13 cellular contexts compared by ENCODE assay signal in the genomic region with DNA sequence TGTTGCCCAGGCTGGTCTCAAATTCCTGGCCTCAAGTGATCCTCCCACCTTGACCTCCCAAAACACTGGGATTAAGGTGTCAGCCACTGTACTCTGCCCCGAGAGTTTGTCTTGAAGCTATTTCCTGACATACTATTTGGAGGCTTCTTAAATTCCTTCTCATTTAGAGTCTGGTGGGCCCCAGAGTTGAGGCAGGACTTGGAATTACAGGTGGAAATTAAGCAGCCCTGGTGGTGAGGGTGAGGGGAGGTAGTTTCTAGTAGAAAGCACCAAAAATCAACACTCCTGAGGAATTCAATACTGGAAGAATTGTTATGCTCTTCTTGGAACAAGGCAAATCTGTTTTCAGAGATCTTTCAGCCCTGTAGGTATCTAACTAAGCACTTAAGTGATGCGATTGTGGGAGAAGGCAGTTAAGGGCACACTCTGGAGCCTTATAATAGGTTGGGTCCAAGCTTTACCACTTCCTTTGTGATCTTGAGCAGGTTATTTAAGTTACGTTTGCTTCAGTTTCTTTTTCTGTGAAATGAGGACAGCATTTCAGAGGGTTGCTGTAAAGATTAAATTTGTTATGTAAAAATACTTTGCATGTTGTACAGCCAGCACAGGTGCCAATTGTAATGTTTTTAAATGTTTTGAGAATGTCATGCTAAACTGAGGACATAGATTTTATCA.
DNase-seq lines count a peak whose midpoint lies in the region; ATAC-seq and TF ChIP-seq lines count a peak whose summit lies in the region.
"Had no signal": no experiment of that assay in that cellular context is flagged by ENCODE, and none has a peak within 500 bp of the region (broad histone marks: within the 10 kb centered on the region; RNA-seq: fewer than 3 reads in every experiment).

No MANE protein-coding gene starts in this region.

- H3K4me3 ChIP-seq in aorta (ENCODE audit: low read length in 2 of 2), result no peak overlapping the region
- H3K4me3 ChIP-seq in CD4-positive, alpha-beta memory T cell (ENCODE audit: low read length in 2 of 2), result no peak overlapping the region
- no peak overlapping the region for H3K4me3 ChIP-seq in brain microvascular endothelial cell (ENCODE audit: low read depth, low read length)
- H3K4me3 ChIP-seq: GM23248, thyroid gland had no signal

- in situ Hi-C loops in brain microvascular endothelial cell (cut with HindIII; ENCODE audit: low pct_ligation_motif_present, low sequenced_read_pairs), result no loop called here

- POLR2A ChIA-PET in CD4-positive, alpha-beta memory T cell (lab: Charles Lee; ENCODE audit: partially characterized antibody), result no interaction called here

- intact Hi-C loops in aorta (cut with DNase I), result no loop called here
- intact Hi-C loops in CD4-positive, alpha-beta memory T cell (cut with micrococcal nuclease), result no loop called here

- WGBS in aorta, 2 donors, result 23 to 30% methylated on average over 3 of the region's 3 CpGs

- H3K27me3 ChIP-seq in aorta (ENCODE audit: control insufficient read depth in 1 of 2, insufficient read depth in 2 of 2, low read length in 1 of 2), result no peaks in the 10 kb centered on the region
- H3K27me3 ChIP-seq in CD4-positive, alpha-beta memory T cell (ENCODE audit: insufficient read depth, low read length), result peaks cover 9% of the 10 kb centered on the region
- H3K27me3 ChIP-seq in brain microvascular endothelial cell (replicated peaks), result no peaks in the 10 kb centered on the region
- H3K27me3 ChIP-seq: thyroid gland had no signal

- TF ChIP-seq CTCF in brain microvascular endothelial cell (IDR thresholded peaks at IDR 0.05; ENCODE audit: low read depth, low read length, missing control alignments), result no peak

- peaks cover 30% of the 10 kb centered on the region for H3K27me3 Mint-ChIP-seq in T-helper 2 cell treated with Interferon-gamma antibody and Interleukin-4, amounts not matched to agents 5 μg/mL and 100 μg/mL, for 36 hours (ENCODE audit: low read depth)
- peaks cover 28 to 46% of the 10 kb centered on the region in 2 donors for H3K27me3 Mint-ChIP-seq in CD4-positive, alpha-beta memory T cell
- peaks cover 60% of the 10 kb centered on the region for H3K27me3 Mint-ChIP-seq in activated T-cell treated with anti-CD3 and anti-CD28 coated beads, Interleukin-2, amount 50 U/mL, for 24 hours

- ATAC-seq in GM18505 (IDR thresholded peaks at IDR 0.05; ENCODE audit: unreplicated experiment) (peak; percentile 75), GM19467 (IDR thresholded peaks at IDR 0.05; ENCODE audit: unreplicated experiment) (peak; percentile 93), HG02970 (IDR thresholded peaks at IDR 0.05; ENCODE audit: low FRiP score, unreplicated experiment) (peak; percentile 62), aorta (ENCODE audit: low FRiP score) (no peak)
- ATAC-seq: natural killer cell had no signal

- H3K4me1 Mint-ChIP-seq in T-helper 2 cell treated with Interferon-gamma antibody and Interleukin-4, amounts not matched to agents 5 μg/mL and 100 μg/mL, for 36 hours (ENCODE audit: low read depth), result peaks cover 8% of the 10 kb centered on the region
- peaks cover 0 to 2% (median 0%) of the 10 kb centered on the region in 4 donors for H3K4me1 Mint-ChIP-seq in CD4-positive, alpha-beta memory T cell
- peaks cover 6% of the 10 kb centered on the region for H3K4me1 Mint-ChIP-seq in activated T-cell treated with anti-CD3 and anti-CD28 coated beads, Interleukin-2, amount 50 U/mL, for 24 hours (ENCODE audit: low read depth)
- H3K4me1 Mint-ChIP-seq: central memory CD8-positive, alpha-beta T cell had no signal

- no peaks in the 10 kb centered on the region for H3K9me3 ChIP-seq in aorta (ENCODE audit: control insufficient read depth, low read length)
- H3K9me3 ChIP-seq in CD4-positive, alpha-beta memory T cell (ENCODE audit: control insufficient read depth in 1 of 2, low read length in 2 of 2), result no peaks in the 10 kb centered on the region
- H3K9me3 ChIP-seq: thyroid gland had no signal

- H3K36me3 ChIP-seq in aorta (ENCODE audit: control insufficient read depth in 1 of 2, insufficient read depth in 2 of 2, low read length in 1 of 2) (no peaks in the 10 kb centered on the region), brain microvascular endothelial cell (replicated peaks) (no peaks in the 10 kb centered on the region)
- H3K36me3 ChIP-seq in CD4-positive, alpha-beta memory T cell (ENCODE audit: insufficient read depth, low read length), result no peaks in the 10 kb centered on the region
- H3K36me3 ChIP-seq: thyroid gland had no signal

- TF ChIP-seq POLR2A in GM18505 (IDR thresholded peaks at IDR 0.05; ENCODE audit: borderline replicate concordance, extremely low read depth, insufficient read depth, insufficient read length), result peak; percentile 34

- H3K4me3 Mint-ChIP-seq in T-helper 2 cell treated with Interferon-gamma antibody and Interleukin-4, amounts not matched to agents 5 μg/mL and 100 μg/mL, for 36 hours, result peak overlapping the region; percentile 27
- H3K4me3 Mint-ChIP-seq in CD4-positive, alpha-beta memory T cell, result no peak overlapping the region
- no peak overlapping the region for H3K4me3 Mint-ChIP-seq in activated T-cell treated with anti-CD3 and anti-CD28 coated beads, Interleukin-2, amount 50 U/mL, for 24 hours
- H3K4me3 Mint-ChIP-seq: central memory CD8-positive, alpha-beta T cell; natural killer cell had no signal

- H3K4me1 ChIP-seq in aorta (ENCODE audit: control insufficient read depth in 1 of 2, insufficient read depth in 2 of 2, low read length in 2 of 2), result peaks cover 10 to 31% of the 10 kb centered on the region in 2 donors
- no peaks in the 10 kb centered on the region for H3K4me1 ChIP-seq in CD4-positive, alpha-beta memory T cell (ENCODE audit: insufficient read depth, low read length)
- H3K4me1 ChIP-seq: thyroid gland had no signal

- H3K9me3 Mint-ChIP-seq in T-helper 2 cell treated with Interferon-gamma antibody and Interleukin-4, amounts not matched to agents 5 μg/mL and 100 μg/mL, for 36 hours, result no peaks in the 10 kb centered on the region
- no peaks in the 10 kb centered on the region for H3K9me3 Mint-ChIP-seq in CD4-positive, alpha-beta memory T cell
- no peaks in the 10 kb centered on the region for H3K9me3 Mint-ChIP-seq in activated T-cell treated with anti-CD3 and anti-CD28 coated beads, Interleukin-2, amount 50 U/mL, for 24 hours
- H3K9me3 Mint-ChIP-seq: central memory CD8-positive, alpha-beta T cell; natural killer cell had no signal

- no peak for DNase-seq in T-helper 2 cell treated with Interferon-gamma antibody and Interleukin-4, amounts not matched to agents 5 μg/mL and 100 μg/mL, for 36 hours (ENCODE audit: low spot score)
- DNase-seq in aorta, result no peak
- DNase-seq in CD4-positive, alpha-beta memory T cell, result no peak
- no peak for DNase-seq in activated T-cell treated with anti-CD3 and anti-CD28 coated beads, Interleukin-2, amount 50 U/mL, for 24 hours
- DNase-seq in brain microvascular endothelial cell, result no peak
- DNase-seq: GM23248, natural killer cell, NCI-H1092 treated with DMSO at 0.1 percent for 48 hours, thyroid gland had no signal

- H3K27ac Mint-ChIP-seq in T-helper 2 cell treated with Interferon-gamma antibody and Interleukin-4, amounts not matched to agents 5 μg/mL and 100 μg/mL, for 36 hours, result peak overlapping the region; percentile 1
- no peak overlapping the region for H3K27ac Mint-ChIP-seq in CD4-positive, alpha-beta memory T cell
- H3K27ac Mint-ChIP-seq in activated T-cell treated with anti-CD3 and anti-CD28 coated beads, Interleukin-2, amount 50 U/mL, for 24 hours, result no peak overlapping the region
- H3K27ac Mint-ChIP-seq: natural killer cell had no signal

- CTCF ChIA-PET in CD4-positive, alpha-beta memory T cell (lab: Charles Lee; ENCODE audit: partially characterized antibody), result interaction anchor here (0.6 kb wide), 1 partner anchor 462 kb away, joined by 3 read pairs; no protein-coding TSS in a partner anchor

- peak overlapping the region in 1 of 2 donors; percentile 28 for H3K27ac ChIP-seq in aorta (ENCODE audit: low read depth in 1 of 2, low read length in 2 of 2)
- no peak overlapping the region for H3K27ac ChIP-seq in CD4-positive, alpha-beta memory T cell (ENCODE audit: low read depth, low read length)
- H3K27ac ChIP-seq in brain microvascular endothelial cell, result no peak overlapping the region
- H3K27ac ChIP-seq: GM23248, thyroid gland had no signal

- H3K36me3 Mint-ChIP-seq in T-helper 2 cell treated with Interferon-gamma antibody and Interleukin-4, amounts not matched to agents 5 μg/mL and 100 μg/mL, for 36 hours (ENCODE audit: low read depth), result no peaks in the 10 kb centered on the region
- no peaks in the 10 kb centered on the region for H3K36me3 Mint-ChIP-seq in CD4-positive, alpha-beta memory T cell
- H3K36me3 Mint-ChIP-seq in activated T-cell treated with anti-CD3 and anti-CD28 coated beads, Interleukin-2, amount 50 U/mL, for 24 hours (ENCODE audit: low read depth), result no peaks in the 10 kb centered on the region
- H3K36me3 Mint-ChIP-seq: natural killer cell had no signal
